ENCODE assay signal across 2 cellular contexts in the genomic region with DNA sequence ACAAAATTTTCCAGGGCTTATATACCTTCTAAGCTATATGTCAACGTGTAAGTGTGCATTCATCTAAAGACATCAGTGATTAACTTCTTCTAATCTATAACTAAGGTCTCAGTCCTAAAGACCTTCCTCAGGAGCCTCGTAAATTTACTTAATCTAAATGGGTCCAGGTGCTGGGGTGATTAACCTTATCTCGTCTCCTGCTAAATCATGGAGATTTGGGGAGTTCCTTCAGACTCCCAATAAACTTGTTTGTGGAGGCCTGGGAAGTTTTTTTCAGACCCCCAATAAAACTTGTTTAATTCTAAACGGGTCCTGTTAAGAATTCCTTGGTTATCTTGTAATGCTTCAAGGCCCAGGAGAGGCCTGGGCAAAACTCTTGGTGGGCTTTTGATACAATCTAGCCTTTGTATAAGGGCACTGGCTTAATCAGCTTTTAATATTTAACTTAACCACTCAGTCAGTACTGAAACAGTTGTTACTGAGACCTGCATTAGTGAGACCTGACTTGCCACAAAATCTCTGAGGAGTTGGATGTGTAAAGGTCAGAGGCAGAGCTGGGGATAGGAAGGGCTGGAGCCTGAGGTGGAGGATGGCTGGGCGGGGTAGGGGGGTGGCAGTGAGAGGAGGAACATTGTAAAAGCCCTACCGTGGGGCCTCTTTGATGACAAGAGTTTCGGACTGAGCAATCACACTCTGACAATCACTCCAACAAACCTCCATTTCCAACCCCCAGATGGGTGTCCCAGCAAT.
TF ChIP-seq lines count a peak whose summit lies in the region.

No MANE protein-coding gene starts in this region.

TF ChIP-seq in GM23338, 12 proteins besides CTCF, POLR2A, EP300 and RAD21:
- no peak for TF ChIP-seq ZNF462 (CRISPR knock-in tag; IDR thresholded peaks at IDR 0.05)
- TF ChIP-seq, protein P1, sequence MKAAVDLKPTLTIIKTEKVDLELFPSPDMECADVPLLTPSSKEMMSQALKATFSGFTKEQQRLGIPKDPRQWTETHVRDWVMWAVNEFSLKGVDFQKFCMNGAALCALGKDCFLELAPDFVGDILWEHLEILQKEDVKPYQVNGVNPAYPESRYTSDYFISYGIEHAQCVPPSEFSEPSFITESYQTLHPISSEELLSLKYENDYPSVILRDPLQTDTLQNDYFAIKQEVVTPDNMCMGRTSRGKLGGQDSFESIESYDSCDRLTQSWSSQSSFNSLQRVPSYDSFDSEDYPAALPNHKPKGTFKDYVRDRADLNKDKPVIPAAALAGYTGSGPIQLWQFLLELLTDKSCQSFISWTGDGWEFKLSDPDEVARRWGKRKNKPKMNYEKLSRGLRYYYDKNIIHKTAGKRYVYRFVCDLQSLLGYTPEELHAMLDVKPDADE (IDR thresholded peaks at IDR 0.05) = no peak
- TF ChIP-seq EZH2phosphoT487 (IDR thresholded peaks at IDR 0.05; ENCODE audit: unreplicated experiment) = no peak
- TF ChIP-seq STAT1 (IDR thresholded peaks at IDR 0.05; ENCODE audit: unreplicated experiment) = no peak
- no peak for TF ChIP-seq NANOG (IDR thresholded peaks at IDR 0.05; ENCODE audit: borderline replicate concordance)
TF ChIP-seq in GM23338: peak in this region for 0.

TF ChIP-seq in HepG2, 621 proteins besides CTCF, POLR2A, EP300 and RAD21:
- TF ChIP-seq ZNF777 (CRISPR knock-in tag; IDR thresholded peaks at IDR 0.05) = no peak
- no peak for TF ChIP-seq ZNF788 (CRISPR knock-in tag; IDR thresholded peaks at IDR 0.05; ENCODE audit: borderline replicate concordance)
- no peak for TF ChIP-seq SAFB2 (CRISPR knock-in tag; IDR thresholded peaks at IDR 0.05; ENCODE audit: borderline replicate concordance, low read depth)
- TF ChIP-seq SALL1 (CRISPR knock-in tag; IDR thresholded peaks at IDR 0.05) = 0 out of 2 replicates have a peak, but pooled peaks have one; percentile 22
- TF ChIP-seq PATZ1 (CRISPR knock-in tag; IDR thresholded peaks at IDR 0.05) = 0 out of 2 replicates have a peak, but pooled peaks have one; percentile 17
- 0 out of 2 replicates have a peak, but pooled peaks have one; percentile 30 for TF ChIP-seq ZNF292 (CRISPR knock-in tag; IDR thresholded peaks at IDR 0.05; ENCODE audit: borderline replicate concordance, low read depth)
- TF ChIP-seq XRCC5 (optimal IDR thresholded peaks at IDR 0.05; ENCODE audit: low read length) = no peak
- no peak for TF ChIP-seq ZBTB1 (CRISPR knock-in tag; IDR thresholded peaks at IDR 0.05; ENCODE audit: borderline replicate concordance)
- no peak for TF ChIP-seq ZSCAN30 (CRISPR knock-in tag; IDR thresholded peaks at IDR 0.05)
- TF ChIP-seq ZSCAN25 (CRISPR knock-in tag; IDR thresholded peaks at IDR 0.05) = peak; percentile 83
- no peak for TF ChIP-seq TBP (CRISPR knock-in tag; IDR thresholded peaks at IDR 0.05)
